In the genomic region with DNA sequence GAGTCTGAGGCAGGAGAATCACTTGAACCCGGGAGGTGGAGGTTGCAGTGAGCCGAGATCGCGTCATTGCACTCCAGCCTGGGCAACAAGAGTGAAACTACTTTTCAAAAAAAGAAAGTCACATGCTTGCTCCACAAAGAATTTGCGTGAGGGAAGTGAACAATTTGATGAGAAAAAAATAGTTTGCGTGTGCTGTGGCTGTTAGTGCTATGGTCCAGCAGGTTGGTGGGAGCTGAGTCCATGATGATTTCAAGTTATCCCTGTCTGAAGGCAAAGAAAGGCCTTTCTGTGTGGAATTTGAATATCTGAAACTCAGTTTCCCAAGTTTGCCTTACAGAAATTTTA, we compare ENCODE assay signal across 11 cellular contexts. TPM values are rescaled to one million over a fixed set of nuclear protein-coding genes. Genes with fewer than 3 reads are reported as not detected.
DNase-seq lines count a peak whose midpoint lies in the region; TF ChIP-seq lines count a peak whose summit lies in the region.
"Had no signal": no experiment of that assay in that cellular context is flagged by ENCODE, and none has a peak within 500 bp of the region (broad histone marks: within the 10 kb centered on the region; RNA-seq: fewer than 3 reads in every experiment).

No MANE protein-coding gene starts in this region.

- POLR2A ChIA-PET in CD4-positive, alpha-beta memory T cell (lab: Charles Lee; ENCODE audit: partially characterized antibody) = interaction anchor here (0.6 to 7.2 kb wide), 13 partner anchors 10 to 176 kb away, joined by 3 to 76 read pairs (median 5); a partner anchor contains a TSS

- peaks cover 18% of the 10 kb centered on the region for H3K36me3 ChIP-seq in CD4-positive, alpha-beta memory T cell (ENCODE audit: insufficient read depth, low read length)
- H3K36me3 ChIP-seq in Loucy (ENCODE audit: insufficient read depth, low read length) = peaks cover 33% of the 10 kb centered on the region; the same call in 1 of the 2 replicates
- peaks cover 0 to 18% of the 10 kb centered on the region in 2 donors for H3K36me3 ChIP-seq in adrenal gland (replicated peaks in 1 of 2)

- H3K27ac Mint-ChIP-seq in CD4-positive, alpha-beta memory T cell = peak overlapping the region; percentile 90 to 100 (median 94)
- H3K27ac Mint-ChIP-seq in mesothelial cell of epicardium = peak overlapping the region; percentile 61

- H3K4me1 ChIP-seq in CD4-positive, alpha-beta memory T cell (ENCODE audit: insufficient read depth, low read length) = peaks cover 61% of the 10 kb centered on the region
- H3K4me1 ChIP-seq in Loucy (ENCODE audit: insufficient read depth, low read length, poor library complexity, severe bottlenecking) = peaks cover 49% of the 10 kb centered on the region
- H3K4me1 ChIP-seq in adrenal gland (replicated peaks in 1 of 2) = peaks cover 42 to 53% of the 10 kb centered on the region in 2 donors

- peaks cover 44 to 85% (median 61%) of the 10 kb centered on the region in 4 donors for H3K4me1 Mint-ChIP-seq in CD4-positive, alpha-beta memory T cell
- peaks cover 58% of the 10 kb centered on the region for H3K4me1 Mint-ChIP-seq in mesothelial cell of epicardium

- H3K79me2 ChIP-seq in Loucy (ENCODE audit: insufficient read depth, low read length) = peaks cover 77% of the 10 kb centered on the region

- H3K36me3 Mint-ChIP-seq in CD4-positive, alpha-beta memory T cell = peaks cover 37 to 72% of the 10 kb centered on the region in 2 donors
- H3K36me3 Mint-ChIP-seq in mesothelial cell of epicardium = peaks cover 19% of the 10 kb centered on the region

- CTCF ChIA-PET in CD4-positive, alpha-beta memory T cell (lab: Charles Lee; ENCODE audit: partially characterized antibody) = interaction anchor here (0.6 to 7.9 kb wide), 12 partner anchors 11 to 153 kb away, joined by 3 to 113 read pairs (median 9); a partner anchor contains a TSS

- no peaks in the 10 kb centered on the region for H3K9me3 ChIP-seq in CD4-positive, alpha-beta memory T cell (ENCODE audit: control insufficient read depth in 1 of 2, low read length in 2 of 2)
- H3K9me3 ChIP-seq in Loucy (ENCODE audit: insufficient read depth, low read depth, low read length) (no peaks in the 10 kb centered on the region), adrenal gland (replicated peaks in 1 of 3) (no peaks in the 10 kb centered on the region)

- no peaks in the 10 kb centered on the region for H3K9me2 ChIP-seq in Loucy (replicated peaks; ENCODE audit: low read depth, low read length)

- no peak overlapping the region for H2AFZ ChIP-seq in Loucy (ENCODE audit: low read length)

- no peaks in the 10 kb centered on the region for H3F3A ChIP-seq in Loucy (ENCODE audit: low read depth)

- H4K20me1 ChIP-seq in Loucy (ENCODE audit: insufficient read depth, low read length, poor library complexity, severe bottlenecking) = peaks cover 61% of the 10 kb centered on the region

- H3K9me3 Mint-ChIP-seq in CD4-positive, alpha-beta memory T cell = no peaks in the 10 kb centered on the region
- H3K9me3 Mint-ChIP-seq in mesothelial cell of epicardium = no peaks in the 10 kb centered on the region

- no peak overlapping the region for H3K4me3 ChIP-seq in CD4-positive, alpha-beta memory T cell (ENCODE audit: low read length in 2 of 2)
- H3K4me3 ChIP-seq in Loucy (ENCODE audit: low read length, poor library complexity, severe bottlenecking) (peak overlapping the region; percentile 94), adrenal gland (no peak overlapping the region)

- H3K4me2 ChIP-seq in Loucy (ENCODE audit: low read depth, low read length, poor library complexity, severe bottlenecking) = peak overlapping the region; percentile 92

- intact Hi-C loops in CD4-positive, alpha-beta memory T cell (cut with micrococcal nuclease) = no loop called here
- intact Hi-C loops in adrenal gland (cut with DNase I) = loop anchor here in 1 of 2 donors (10.0 kb wide), 2 partner anchors 64 to 154 kb away; a partner anchor contains a TSS

- H3K9ac ChIP-seq in Loucy (ENCODE audit: low read depth, low read length, poor library complexity, severe bottlenecking) = peak overlapping the region; percentile 99

- peak in 3 of 5 donors; percentile 30 to 45 (median 40) for DNase-seq in CD4-positive, alpha-beta memory T cell
- DNase-seq in adrenal gland (no peak), mesothelial cell of epicardium (ENCODE audit: low spot score in 2 of 2, unreplicated experiment in 2 of 2) (no peak), SW 1271 (lab: John Stamatoyannopoulos, UW) (no peak), medulla oblongata (ENCODE audit: extremely low spot score) (no peak), SIG-M5 treated with dmso at 0.1 percent for 504 hours (lab: John Stamatoyannopoulos, UW; ENCODE audit: unreplicated experiment) (no peak), NCI-H748 treated with DMSO at 0.1 percent for 48 hours (lab: John Stamatoyannopoulos, UW) (no peak)
- DNase-seq: GDM1, midbrain, NCI-H1436 had no signal

- H3K4me3 Mint-ChIP-seq in CD4-positive, alpha-beta memory T cell = peak overlapping the region; percentile 74 to 98 (median 81)
- H3K4me3 Mint-ChIP-seq in mesothelial cell of epicardium = no peak overlapping the region

- WGBS in adrenal gland, 4 donors = 74 to 80% (median 76%) methylated on average over 6 of the region's 6 CpGs

- TF ChIP-seq POLR2A in adrenal gland (IDR thresholded peaks at IDR 0.05) = no peak

- peak overlapping the region; percentile 71 for H3K27ac ChIP-seq in CD4-positive, alpha-beta memory T cell (ENCODE audit: low read depth, low read length)
- H3K27ac ChIP-seq in adrenal gland = peak overlapping the region in 3 of 5 donors; percentile 46 to 72 (median 65)

- TF ChIP-seq CTCF in Loucy (conservative IDR thresholded peaks at IDR 0.05; ENCODE audit: low read length) (no peak), adrenal gland (IDR thresholded peaks at IDR 0.05) (no peak), mesothelial cell of epicardium (IDR thresholded peaks at IDR 0.05; ENCODE audit: unreplicated experiment) (no peak)

- H3K27me3 Mint-ChIP-seq in CD4-positive, alpha-beta memory T cell = no peaks in the 10 kb centered on the region
- H3K27me3 Mint-ChIP-seq in mesothelial cell of epicardium (ENCODE audit: low read depth) = no peaks in the 10 kb centered on the region

- H3K27me3 ChIP-seq in CD4-positive, alpha-beta memory T cell (ENCODE audit: insufficient read depth, low read length) = no peaks in the 10 kb centered on the region
- H3K27me3 ChIP-seq in Loucy (ENCODE audit: insufficient read depth, low read length, poor library complexity, severe bottlenecking) (peaks cover 6% of the 10 kb centered on the region), adrenal gland (no peaks in the 10 kb centered on the region)

RNA-seq across cellular contexts. Expression of a gene that starts 21.0 kb away (rescaled TPM):
- total RNA-seq in CD4-positive, alpha-beta memory T cell = not detected
- polyA plus RNA-seq in CD4-positive, alpha-beta memory T cell = not detected
- total RNA-seq in adrenal gland = 1 to 10 TPM in 6 of 8 donors, not detected in 2; 1.5 to 5.7 (median 2.8) TPM
- polyA plus RNA-seq in adrenal gland = 10 to 100 TPM in 2 of 3 donors, 1 to 10 TPM in 1; 4.5 to 37.2 (median 14.3) TPM
- total RNA-seq in mesothelial cell of epicardium = 8.7 to 9.9 TPM (median 9.9 TPM) in 3 replicates

RNA-seq across cellular contexts. Expression of a gene that starts 23.3 kb away (rescaled TPM):
- not detected for total RNA-seq in CD4-positive, alpha-beta memory T cell
- not detected for polyA plus RNA-seq in CD4-positive, alpha-beta memory T cell
- 10 to 100 TPM in 7 of 8 donors, 1 to 10 TPM in 1; 9.5 to 18.1 (median 14.3) TPM for total RNA-seq in adrenal gland
- 10 to 100 TPM in 2 of 3 donors, 1 to 10 TPM in 1; 7.8 to 38.3 (median 32.1) TPM for polyA plus RNA-seq in adrenal gland
- 8.6 to 10.4 TPM (median 10.1 TPM) in 3 replicates for total RNA-seq in mesothelial cell of epicardium

RNA-seq across cellular contexts. Expression of a gene that starts 24.8 kb away (rescaled TPM):
- 1 to 10 TPM; 3.3 to 3.6 TPM for total RNA-seq in CD4-positive, alpha-beta memory T cell
- polyA plus RNA-seq in CD4-positive, alpha-beta memory T cell = 1 to 10 TPM in 1 of 2 donors, under 1 TPM in 1; 0.95 to 2.4 TPM
- total RNA-seq in adrenal gland (10 to 100 TPM in 2 of 8 donors, 1 to 10 TPM in 6; 4.5 to 37.8 (median 6.4) TPM), mesothelial cell of epicardium (1.3 to 1.9 TPM (median 1.5 TPM) in 3 replicates)
- polyA plus RNA-seq in adrenal gland = 1 to 10 TPM; 3.4 to 4.3 (median 3.8) TPM

RNA-seq across cellular contexts. Expression of a gene that starts 59.6 kb away (rescaled TPM):
- 10 to 100 TPM; 50.0 to 62.2 TPM for total RNA-seq in CD4-positive, alpha-beta memory T cell
- polyA plus RNA-seq in CD4-positive, alpha-beta memory T cell = 10 to 100 TPM in 1 of 2 donors, 1 to 10 TPM in 1; 5.4 to 15.2 TPM
- total RNA-seq in adrenal gland = 100 to 1,000 TPM in 1 of 8 donors, 10 to 100 TPM in 7; 12.3 to 156 (median 43.8) TPM
- 10 to 100 TPM in 2 of 3 donors, 1 to 10 TPM in 1; 4.9 to 39.3 (median 19.1) TPM for polyA plus RNA-seq in adrenal gland
- total RNA-seq in mesothelial cell of epicardium = 19.1 to 21.6 TPM (median 21.5 TPM) in 3 replicates

Comparison
In these comparisons a context has a peak if more than half of its experiments do, and no peak if none do; other contexts are left out.
1. DNase-seq: peak in CD4-positive, alpha-beta memory T cell (3 of 5); none in adrenal gland (0 of 7), mesothelial cell of epicardium (0 of 2), SW 1271 (0 of 2), medulla oblongata (single experiment), SIG-M5 treated with dmso at 0.1 percent for 504 hours (single experiment) and NCI-H748 treated with DMSO at 0.1 percent for 48 hours (single experiment).